8 cellular contexts compared by ENCODE assay signal in genomic region chr18:21742323-21742687, GRCh38. TPM values are rescaled to one million over a fixed set of nuclear protein-coding genes. Genes with fewer than 3 reads are reported as not detected.
DNase-seq lines count a peak whose midpoint lies in the region; ATAC-seq and TF ChIP-seq lines count a peak whose summit lies in the region.

No MANE protein-coding gene starts in this region.

- no peak for TF ChIP-seq POLR2A in gastroesophageal sphincter (IDR thresholded peaks at IDR 0.05)

- peaks cover 7% of the 10 kb centered on the region for H3K36me3 Mint-ChIP-seq in T-helper 2 cell treated with Interferon-gamma antibody and Interleukin-4, amounts not matched to agents 5 μg/mL and 100 μg/mL, for 36 hours (ENCODE audit: low read depth)

- H3K9me3 ChIP-seq in gastroesophageal sphincter = no peaks in the 10 kb centered on the region

- peak overlapping the region; percentile 78 for H3K4me3 Mint-ChIP-seq in T-helper 2 cell treated with Interferon-gamma antibody and Interleukin-4, amounts not matched to agents 5 μg/mL and 100 μg/mL, for 36 hours

- peaks cover 45% of the 10 kb centered on the region for H3K4me1 Mint-ChIP-seq in T-helper 2 cell treated with Interferon-gamma antibody and Interleukin-4, amounts not matched to agents 5 μg/mL and 100 μg/mL, for 36 hours (ENCODE audit: low read depth)

- no peak for TF ChIP-seq CTCF in gastroesophageal sphincter (IDR thresholded peaks at IDR 0.05)

- H3K9me3 Mint-ChIP-seq in T-helper 2 cell treated with Interferon-gamma antibody and Interleukin-4, amounts not matched to agents 5 μg/mL and 100 μg/mL, for 36 hours = peaks cover 3% of the 10 kb centered on the region

- WGBS in gastroesophageal sphincter (ENCODE audit: low coverage in 1 of 2), 2 donors = 41 to 51% methylated on average over 5 of the region's 5 CpGs

- peak; percentile 45 for DNase-seq in DMS 273 (lab: John Stamatoyannopoulos, UW; ENCODE audit: unreplicated experiment)
- DNase-seq in DMS 273 treated with DMSO at 0.1 percent for 48 hours (lab: John Stamatoyannopoulos, UW) = no peak
- no peak for DNase-seq in T-helper 2 cell treated with Interferon-gamma antibody and Interleukin-4, amounts not matched to agents 5 μg/mL and 100 μg/mL, for 36 hours (ENCODE audit: low spot score)
- no peak for DNase-seq in SIG-M5 (lab: John Stamatoyannopoulos, UW)
- DNase-seq in 8988T = no peak

- H3K27ac ChIP-seq in gastroesophageal sphincter (peak overlapping the region in 2 of 4 donors; percentile 96 to 99), skin epidermis (peak overlapping the region in 3 of 21 experiments; percentile 97 to 99 (median 97))

- ATAC-seq in gastroesophageal sphincter (no peak), GM21360 (IDR thresholded peaks at IDR 0.05; ENCODE audit: unreplicated experiment) (no peak)

- no peaks in the 10 kb centered on the region for H3K36me3 ChIP-seq in gastroesophageal sphincter

- peak overlapping the region; percentile 78 for H3K27ac Mint-ChIP-seq in T-helper 2 cell treated with Interferon-gamma antibody and Interleukin-4, amounts not matched to agents 5 μg/mL and 100 μg/mL, for 36 hours

- no peaks in the 10 kb centered on the region for H3K27me3 Mint-ChIP-seq in T-helper 2 cell treated with Interferon-gamma antibody and Interleukin-4, amounts not matched to agents 5 μg/mL and 100 μg/mL, for 36 hours (ENCODE audit: low read depth)

- peaks cover under 1 to 60% (median 12%) of the 10 kb centered on the region in 3 donors for H3K4me1 ChIP-seq in gastroesophageal sphincter

- no peak for TF ChIP-seq EP300 in gastroesophageal sphincter (IDR thresholded peaks at IDR 0.05)

- no peaks in the 10 kb centered on the region for H3K27me3 ChIP-seq in gastroesophageal sphincter

- peak overlapping the region; percentile 86 to 99 for H3K4me3 ChIP-seq in gastroesophageal sphincter
- peak overlapping the region in 6 of 7 experiments; percentile 80 to 99 (median 96) for H3K4me3 ChIP-seq in skin epidermis

RNA-seq across cellular contexts. Expression of gene MIB1, which starts 1.7 kb away (rescaled TPM):
- total RNA-seq in gastroesophageal sphincter = 10 to 100 TPM; 43.7 to 57.7 (median 47.3) TPM

RNA-seq across cellular contexts. Expression of gene ABHD3, which starts 37.7 kb away (rescaled TPM):
- 10 to 100 TPM in 1 of 4 donors, 1 to 10 TPM in 3; 4.9 to 18.6 (median 8.5) TPM for total RNA-seq in gastroesophageal sphincter
